ENCODE assay signal across 8 cellular contexts in the genomic region with DNA sequence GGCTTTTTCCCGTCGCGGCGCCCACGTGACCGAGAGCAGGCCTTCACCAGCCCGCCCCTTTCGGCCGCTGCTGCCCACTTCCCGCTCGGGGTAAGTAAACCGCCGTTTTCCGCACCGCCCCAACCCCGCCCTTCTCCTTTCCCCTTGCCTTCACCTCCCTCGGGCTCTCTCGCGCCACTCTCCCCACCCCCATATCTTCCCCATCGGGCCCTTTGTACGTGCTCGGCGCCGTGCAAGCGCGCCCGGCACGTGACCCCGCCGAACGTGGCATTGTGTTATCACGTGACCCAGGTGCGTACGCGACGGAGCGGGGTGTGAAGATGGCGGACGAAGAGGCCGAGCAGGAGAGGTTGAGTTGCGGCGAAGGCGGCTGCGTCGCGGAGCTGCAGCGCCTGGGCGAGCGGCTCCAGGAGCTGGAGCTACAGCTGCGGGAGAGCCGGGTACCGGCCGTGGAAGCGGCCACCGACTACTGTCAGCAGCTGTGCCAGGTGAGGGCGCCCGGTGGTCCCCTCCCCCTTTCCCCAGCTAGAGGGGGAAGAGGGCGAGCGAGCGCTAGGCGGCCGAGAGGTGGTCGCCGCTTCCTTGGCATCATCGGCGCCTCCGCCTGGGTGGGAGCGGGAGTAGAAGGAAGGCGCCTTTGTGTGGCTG. TPM values are rescaled to one million over a fixed set of nuclear protein-coding genes. Genes with fewer than 3 reads are reported as not detected.
DNase-seq lines count a peak whose midpoint lies in the region; TF ChIP-seq lines count a peak whose summit lies in the region.

TSS of gene ZNF292 (plus strand) at position 294 of the 648 bp plus-strand sequence. CDS start at position 321, 27 bp downstream.

- H3K27ac ChIP-seq in SK-N-SH (ENCODE audit: low read depth in 2 of 2, low read length in 1 of 2), result peak within 1 kb of the TSS; percentile 95 to 98
- H3K27ac ChIP-seq in temporal lobe (ENCODE audit: low read depth, low read length), result peak within 1 kb of the TSS; percentile 88

- TF ChIP-seq EP300 in SK-N-SH (IDR thresholded peaks at IDR 0.05; ENCODE audit: borderline replicate concordance in 1 of 2, low read depth in 1 of 2, low read length in 1 of 2), result peak in 1 of 2 experiments; percentile 44; a peak in 1 of 4 replicates

- peak within 1 kb of the TSS; percentile 86 for H3K9ac ChIP-seq in SK-N-SH

- peaks cover 48% of the 10 kb centered on the region for H3K4me1 Mint-ChIP-seq in HFFc6 (ENCODE audit: low read depth)

- TF ChIP-seq RAD21 in SK-N-SH (IDR thresholded peaks at IDR 0.05; ENCODE audit: low read length), result no peak; the same call in 1 of the 2 replicates

- H3K4me3 ChIP-seq in NB4 (ENCODE audit: low read depth, low read length), result peak within 1 kb of the TSS; percentile 80
- peak within 1 kb of the TSS; percentile 94 for H3K4me3 ChIP-seq in SK-N-SH (ENCODE audit: low read depth in 2 of 2, low read length in 1 of 2)

- peaks cover 7% of the 10 kb centered on the region; the same call in 1 of the 2 replicates for H3K36me3 Mint-ChIP-seq in HFFc6 (ENCODE audit: low read depth)

- no peaks in the 10 kb centered on the region for H3K9me2 ChIP-seq in SK-N-SH

- H3K79me2 ChIP-seq in SK-N-SH (ENCODE audit: insufficient read depth), result peaks cover 71% of the 10 kb centered on the region

- no peaks in the 10 kb centered on the region for H3K9me3 ChIP-seq in SK-N-SH

- DNase-seq in GM04503 (ENCODE audit: low read depth) (peak; percentile 83), HFFc6 (peak; percentile 96), NB4 (ENCODE audit: low read depth) (peak; percentile 100), SK-N-SH (peak; percentile 94), globus pallidus (ENCODE audit: low spot score) (peak; percentile 90), occipital lobe (lab: John Stamatoyannopoulos, UW) (peak; percentile 89)
- DNase-seq in activated naive CD4-positive, alpha-beta T cell treated with anti-CD3 and anti-CD28 coated beads, Interleukin-2, amount 50 U/mL, for 16 hours, result peak; percentile 95

- H3K27ac Mint-ChIP-seq in HFFc6, result peak within 1 kb of the TSS; percentile 98

- POLR2A ChIA-PET in SK-N-SH (lab: Yijun Ruan, JAX), result interaction anchor here (0.6 to 1.0 kb wide), 2 partner anchors 1476 to 1512 kb away, joined by 3 to 6 read pairs; partner anchors contain the start of gene SYNCRIP

- peaks cover 2% of the 10 kb centered on the region; the same call in 1 of the 2 replicates for H3K27me3 Mint-ChIP-seq in HFFc6 (ENCODE audit: insufficient read depth)

- peak; percentile 63 for TF ChIP-seq POLR2A in NB4 (IDR thresholded peaks at IDR 0.05; ENCODE audit: extremely low read depth, insufficient read length)

- peak within 1 kb of the TSS; percentile 88 for H2AFZ ChIP-seq in SK-N-SH (ENCODE audit: low read depth)

- WGBS in SK-N-SH (ENCODE audit: low lambda C conversion rate), result under 1% methylated on average over 37 of the region's 69 CpGs

- no peaks in the 10 kb centered on the region for H3K9me3 Mint-ChIP-seq in HFFc6

- H3K36me3 ChIP-seq in SK-N-SH (replicated peaks in 1 of 2; ENCODE audit: control insufficient read depth in 1 of 2, insufficient read depth in 2 of 2, low read length in 1 of 2), result peaks cover 0 to 16% of the 10 kb centered on the region in 2 experiments

- H4K20me1 ChIP-seq in SK-N-SH (ENCODE audit: insufficient read depth), result peaks cover 43% of the 10 kb centered on the region

- peak within 1 kb of the TSS; percentile 74 for H3K4me2 ChIP-seq in SK-N-SH

- TF ChIP-seq CTCF in HFFc6 (IDR thresholded peaks at IDR 0.05), result peak; percentile 20; the same call in 1 of the 2 replicates
- TF ChIP-seq CTCF in NB4 (IDR thresholded peaks at IDR 0.05; ENCODE audit: low read depth, low read length), result no peak
- TF ChIP-seq CTCF in SK-N-SH (IDR thresholded peaks at IDR 0.05), result no peak

- H3K4me1 ChIP-seq in SK-N-SH (ENCODE audit: control insufficient read depth in 1 of 2, insufficient read depth in 2 of 2, low read depth in 1 of 2, low read length in 1 of 2), result peaks cover 16 to 20% of the 10 kb centered on the region in 2 experiments

- no peaks in the 10 kb centered on the region for H3K27me3 ChIP-seq in SK-N-SH (ENCODE audit: insufficient read depth)

- H3F3A ChIP-seq in SK-N-SH (replicated peaks; ENCODE audit: insufficient read depth), result peaks cover 24% of the 10 kb centered on the region

- CTCF ChIA-PET in SK-N-SH (lab: Yijun Ruan, JAX), result interaction anchor here (1.5 kb wide), 1 partner anchor 235 kb away, joined by 3 read pairs; no protein-coding TSS in a partner anchor

- peak within 1 kb of the TSS; percentile 98 for H3K4me3 Mint-ChIP-seq in HFFc6

TF ChIP-seq in SK-N-SH, 30 proteins besides CTCF, POLR2A, EP300 and RAD21 (continues in another document):
- TF ChIP-seq MEF2A (IDR thresholded peaks at IDR 0.05; ENCODE audit: borderline replicate concordance, low read depth) (no peak), YY1 (IDR thresholded peaks at IDR 0.05; ENCODE audit: low read depth) (peak; percentile 93), USF1 (IDR thresholded peaks at IDR 0.05; ENCODE audit: borderline replicate concordance, low read depth) (peak; percentile 97), MXI1 (IDR thresholded peaks at IDR 0.05; ENCODE audit: low read depth, low read length) (peak; percentile 21; the same call in 1 of the 2 replicates), GABPA (IDR thresholded peaks at IDR 0.05; ENCODE audit: low read depth) (no peak), REST (IDR thresholded peaks at IDR 0.05; ENCODE audit: low read depth, low read length) (0 out of 2 replicates have a peak, but pooled peaks have one; percentile 13), CHD2 (IDR thresholded peaks at IDR 0.05; ENCODE audit: low read length, partially characterized antibody) (peak; percentile 94), ELF1 (IDR thresholded peaks at IDR 0.05) (peak; percentile 28; the same call in 1 of the 2 replicates), TEAD4 (IDR thresholded peaks at IDR 0.05; ENCODE audit: borderline replicate concordance, insufficient read depth) (0 out of 2 replicates have a peak, but pooled peaks have one; percentile 2), POLR2AphosphoS5 (IDR thresholded peaks at IDR 0.05; ENCODE audit: low read depth, low read length) (no peak), MAX (IDR thresholded peaks at IDR 0.05; ENCODE audit: low read depth) (peak; percentile 98), EZH2phosphoT487 (IDR thresholded peaks at IDR 0.05; ENCODE audit: borderline replicate concordance, low read depth) (no peak), TAF1 (IDR thresholded peaks at IDR 0.05; ENCODE audit: borderline replicate concordance, low read depth, low read length) (peak; percentile 68), FOXM1 (IDR thresholded peaks at IDR 0.05; ENCODE audit: low read depth) (no peak), FOXJ3 (CRISPR knock-in tag; IDR thresholded peaks at IDR 0.05) (peak; percentile 85), GATA2 (CRISPR knock-in tag; IDR thresholded peaks at IDR 0.05) (peak; percentile 97), RXRA (IDR thresholded peaks at IDR 0.05; ENCODE audit: borderline replicate concordance, low read depth) (0 out of 2 replicates have a peak, but pooled peaks have one; percentile 53)
- TF ChIP-seq, protein P1, sequence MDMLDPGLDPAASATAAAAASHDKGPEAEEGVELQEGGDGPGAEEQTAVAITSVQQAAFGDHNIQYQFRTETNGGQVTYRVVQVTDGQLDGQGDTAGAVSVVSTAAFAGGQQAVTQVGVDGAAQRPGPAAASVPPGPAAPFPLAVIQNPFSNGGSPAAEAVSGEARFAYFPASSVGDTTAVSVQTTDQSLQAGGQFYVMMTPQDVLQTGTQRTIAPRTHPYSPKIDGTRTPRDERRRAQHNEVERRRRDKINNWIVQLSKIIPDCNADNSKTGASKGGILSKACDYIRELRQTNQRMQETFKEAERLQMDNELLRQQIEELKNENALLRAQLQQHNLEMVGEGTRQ (IDR thresholded peaks at IDR 0.05; ENCODE audit: borderline replicate concordance, low read depth, low read length), result peak; percentile 97

RNA-seq across cellular contexts. Expression of gene ZNF292, which starts in this region (rescaled TPM):
- total RNA-seq in HFFc6 (2021; fragmentation: NEBNext Ultra II Directional; extraction: Animal tissue kit (Norgen Biotek cat#: 25700)), result 10 to 100 TPM; 18.5 to 22.4 (median 19.0) TPM
- 3.2 and 5.0 TPM in 2 replicates for polyA plus RNA-seq in SK-N-SH (2012; rRNA removed)
- polyA plus RNA-seq in SK-N-SH (2012; cell fraction: cytosol; rRNA removed), result 3.0 and 4.2 TPM in 2 replicates
- 7.6 and 23.9 TPM in 2 replicates for polyA plus RNA-seq in SK-N-SH (2012; cell fraction: nucleus; rRNA removed)
- 177 TPM for total RNA-seq in occipital lobe
- 109 TPM for total RNA-seq in temporal lobe

Comparison
In these comparisons a context has a peak if more than half of its experiments do, and no peak if none do; other contexts are left out.
1. Peak in every context shown above with its lines: DNase-seq, H3K4me3 ChIP-seq and H3K27ac ChIP-seq.